In genomic region chr18:58541137-58541788, GRCh38 we compare ENCODE assay signal across 8 cellular contexts.
DNase-seq lines count a peak whose midpoint lies in the region; ATAC-seq and TF ChIP-seq lines count a peak whose summit lies in the region.

No MANE protein-coding gene starts in this region.

- POLR2A ChIA-PET in WTC11 (lab: Charles Lee): no interaction called here

- no peaks in the 10 kb centered on the region for H3K36me3 Mint-ChIP-seq in CD14-positive monocyte
- H3K36me3 Mint-ChIP-seq in WTC11: no peaks in the 10 kb centered on the region
- peaks cover 3% of the 10 kb centered on the region for H3K36me3 Mint-ChIP-seq in endothelial cell (ENCODE audit: low read depth, unreplicated experiment)
- H3K36me3 Mint-ChIP-seq in nephron progenitor cell (ENCODE audit: low read depth): no peaks in the 10 kb centered on the region

- intact Hi-C loops in CD14-positive monocyte (cut with micrococcal nuclease): no loop called here

- H3K4me3 Mint-ChIP-seq in CD14-positive monocyte (no peak overlapping the region), WTC11 (no peak overlapping the region), endothelial cell (ENCODE audit: unreplicated experiment) (no peak overlapping the region), nephron progenitor cell (no peak overlapping the region)

- H3K4me1 Mint-ChIP-seq in CD14-positive monocyte (peaks cover 65% of the 10 kb centered on the region), WTC11 (peaks cover 40% of the 10 kb centered on the region), endothelial cell (ENCODE audit: unreplicated experiment) (peaks cover 9% of the 10 kb centered on the region), nephron progenitor cell (peaks cover 50% of the 10 kb centered on the region)

- peak overlapping the region; percentile 85 to 95 (median 93) for H3K27ac Mint-ChIP-seq in CD14-positive monocyte
- H3K27ac Mint-ChIP-seq in WTC11: no peak overlapping the region
- H3K27ac Mint-ChIP-seq in endothelial cell (ENCODE audit: unreplicated experiment): no peak overlapping the region
- no peak overlapping the region for H3K27ac Mint-ChIP-seq in nephron progenitor cell

- DNase-seq in CD14-positive monocyte (ENCODE audit: low spot score) (no peak), HCEC 1CT (peak; percentile 35), WTC11 (ENCODE audit: low spot score) (peak; percentile 65), iPS DF 4.7 (ENCODE audit: extremely low read depth, low spot score) (peak; percentile 46), endothelial cell (ENCODE audit: low spot score) (no peak), nephron progenitor cell (no peak), amniotic stem cell (lab: John Stamatoyannopoulos, UW) (no peak)

- CTCF ChIA-PET in WTC11 (lab: Charles Lee): interaction anchor here (1.0 to 7.5 kb wide), 5 partner anchors 8 to 222 kb away, joined by 3 to 61 read pairs (median 3); no protein-coding TSS in a partner anchor

- ATAC-seq in WTC11 (peak; percentile 87), GM18867 (IDR thresholded peaks at IDR 0.05; ENCODE audit: unreplicated experiment) (no peak)

- H3K9me3 Mint-ChIP-seq in CD14-positive monocyte (peaks cover 0 to 3% (median 0%) of the 10 kb centered on the region in 7 donors), WTC11 (peaks cover 2% of the 10 kb centered on the region; the same call in 1 of the 2 replicates), endothelial cell (ENCODE audit: unreplicated experiment) (no peaks in the 10 kb centered on the region), nephron progenitor cell (no peaks in the 10 kb centered on the region)

- peaks cover 5 to 21% (median 6%) of the 10 kb centered on the region in 3 donors for H3K27me3 Mint-ChIP-seq in CD14-positive monocyte (ENCODE audit: low read depth in 3 of 3)
- peaks cover 4% of the 10 kb centered on the region for H3K27me3 Mint-ChIP-seq in WTC11 (ENCODE audit: low read depth)
- peaks cover 3% of the 10 kb centered on the region for H3K27me3 Mint-ChIP-seq in endothelial cell (ENCODE audit: unreplicated experiment)
- peaks cover 3% of the 10 kb centered on the region for H3K27me3 Mint-ChIP-seq in nephron progenitor cell (ENCODE audit: low read depth, poor library complexity)

- TF ChIP-seq CTCF in CD14-positive monocyte (IDR thresholded peaks at IDR 0.05): no peak
- no peak for TF ChIP-seq CTCF in WTC11 (IDR thresholded peaks at IDR 0.05)
- no peak for TF ChIP-seq CTCF in endothelial cell (IDR thresholded peaks at IDR 0.05; ENCODE audit: unreplicated experiment)
- no peak for TF ChIP-seq CTCF in nephron progenitor cell (IDR thresholded peaks at IDR 0.05)

TF ChIP-seq in WTC11, 78 proteins besides CTCF, POLR2A, EP300 and RAD21:
- TF ChIP-seq ETV6 (CRISPR knock-in tag; IDR thresholded peaks at IDR 0.05) (no peak), USF2 (CRISPR knock-in tag; IDR thresholded peaks at IDR 0.05) (peak; percentile 25; the same call in 1 of the 2 replicates), ZNF219 (CRISPR knock-in tag; IDR thresholded peaks at IDR 0.05; ENCODE audit: borderline replicate concordance) (no peak), ZNF423 (CRISPR knock-in tag; IDR thresholded peaks at IDR 0.05) (no peak)

Comparison
In these comparisons a context has a peak if more than half of its experiments do, and no peak if none do; other contexts are left out.
1. DNase-seq: peak in HCEC 1CT (single experiment), WTC11 (single experiment) and iPS DF 4.7 (single experiment); none in CD14-positive monocyte (single experiment), endothelial cell (single experiment), nephron progenitor cell (single experiment) and amniotic stem cell (single experiment).
2. H3K27ac Mint-ChIP-seq: peak in CD14-positive monocyte (7 of 7); none in WTC11 (single experiment), endothelial cell (single experiment) and nephron progenitor cell (single experiment).